ENCODE assay signal across 8 cellular contexts in the genomic region with DNA sequence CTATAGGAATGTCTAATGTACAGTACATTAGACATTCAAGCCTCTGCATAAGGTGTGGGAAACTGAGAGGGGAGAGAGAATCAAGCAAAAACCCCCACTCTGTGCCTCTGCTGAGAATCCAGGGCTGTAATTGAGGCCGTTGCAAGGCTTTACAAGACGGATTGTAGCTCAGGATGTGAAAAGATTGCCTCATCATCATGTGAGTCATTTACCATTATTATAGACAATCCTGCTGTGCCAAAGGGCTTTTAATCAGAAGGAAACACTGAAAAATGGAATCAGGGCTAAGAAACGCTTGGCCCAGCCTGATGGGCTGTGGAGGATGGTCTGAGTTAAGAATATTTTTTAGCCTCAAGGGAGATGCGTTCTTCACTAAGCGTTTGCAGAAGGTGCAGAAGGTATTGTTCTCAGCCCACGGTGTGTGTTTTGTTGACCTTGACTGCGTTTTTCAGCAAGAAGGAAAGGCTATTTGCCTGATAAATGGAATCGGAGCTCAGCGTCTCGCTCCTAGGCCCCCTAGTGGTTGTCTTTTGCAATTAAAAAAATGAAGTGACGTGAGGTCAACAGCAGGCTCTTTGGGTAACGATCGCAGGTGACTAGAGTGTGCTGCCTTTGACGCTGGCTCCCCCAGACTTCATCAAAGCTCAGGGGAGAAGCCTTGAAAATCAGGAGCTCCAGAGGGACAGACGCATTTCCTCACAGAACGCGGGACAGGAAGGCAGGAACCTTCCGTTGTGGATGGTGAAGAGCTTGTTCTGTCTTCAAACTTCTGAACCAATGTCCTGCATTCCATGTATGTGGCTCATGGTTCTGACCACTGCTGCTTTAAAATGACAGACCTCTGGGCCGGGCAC. TPM values are rescaled to one million over a fixed set of nuclear protein-coding genes. Genes with fewer than 3 reads are reported as not detected.
DNase-seq lines count a peak whose midpoint lies in the region; ATAC-seq and TF ChIP-seq lines count a peak whose summit lies in the region.

No MANE protein-coding gene starts in this region.

- peak; percentile 94 for TF ChIP-seq CTCF in RWPE2 (IDR thresholded peaks at IDR 0.05; ENCODE audit: poor library complexity, severe bottlenecking)
- TF ChIP-seq CTCF in brain (conservative IDR thresholded peaks at IDR 0.05), result peak; percentile 81 to 90

- peaks cover 24% of the 10 kb centered on the region for H3K4me1 ChIP-seq in RWPE2 (ENCODE audit: insufficient read depth, poor library complexity, severe bottlenecking)

- no peaks in the 10 kb centered on the region for H3K36me3 ChIP-seq in RWPE2 (ENCODE audit: low read depth)

- peak overlapping the region; percentile 18 for H3K4me3 ChIP-seq in RWPE2 (ENCODE audit: severe bottlenecking)

- H3K4me1 Mint-ChIP-seq in brain, result peaks cover 83% of the 10 kb centered on the region

- H3K4me3 Mint-ChIP-seq in brain, result peak overlapping the region; percentile 80 to 88 (median 84)

- H3K9me3 Mint-ChIP-seq in brain, result peaks cover 0 to 3% (median 0%) of the 10 kb centered on the region in 5 experiments

- no peaks in the 10 kb centered on the region for H3K27me3 ChIP-seq in RWPE2 (ENCODE audit: insufficient read depth, poor library complexity, severe bottlenecking)

- peak; percentile 75 for DNase-seq in GM03348 (ENCODE audit: low spot score)
- no peak for DNase-seq in RWPE2 (ENCODE audit: low spot score)
- DNase-seq in inferior parietal cortex (ENCODE audit: extremely low spot score), result peak; percentile 83
- peak; percentile 36 for DNase-seq in stimulated activated CD4-positive, alpha-beta T cell treated with anti-CD3 and anti-CD28 coated beads, Interleukin-12 subunit alpha, Interleukin-12 subunit beta, amount 100 ng/mL, for 4 hours
- no peak for DNase-seq in NCI-H2171 treated with DMSO at 0.1 percent for 48 hours (lab: John Stamatoyannopoulos, UW)
- no peak for DNase-seq in NCI-H1436 treated with DMSO at 0.1 percent for 48 hours (lab: John Stamatoyannopoulos, UW)

- no peaks in the 10 kb centered on the region for H3K9me3 ChIP-seq in RWPE2 (ENCODE audit: severe bottlenecking)

- H3K27me3 Mint-ChIP-seq in brain, result peaks cover 4% of the 10 kb centered on the region

- peak overlapping the region; percentile 98 to 100 (median 100) for H3K27ac Mint-ChIP-seq in brain

- peak overlapping the region; percentile 94 for H3K27ac ChIP-seq in RWPE2 (ENCODE audit: poor library complexity, severe bottlenecking)

- H3K36me3 Mint-ChIP-seq in brain, result no peaks in the 10 kb centered on the region

- peak; percentile 50 for ATAC-seq in HG02588 (IDR thresholded peaks at IDR 0.05; ENCODE audit: unreplicated experiment)
- ATAC-seq in RWPE2 (ENCODE audit: low read depth), result peak; percentile 83

RNA-seq across cellular contexts. Expression of a gene that starts 18.1 kb away (rescaled TPM):
- not detected for polyA plus RNA-seq in brain (ENCODE audit: insufficient read depth, low read depth, low replicate concordance)

Comparison
In these comparisons a context has a peak if more than half of its experiments do, and no peak if none do; other contexts are left out.
1. DNase-seq: peak in GM03348 (single experiment), inferior parietal cortex (single experiment) and stimulated activated CD4-positive, alpha-beta T cell treated with anti-CD3 and anti-CD28 coated beads, Interleukin-12 subunit alpha, Interleukin-12 subunit beta, amount 100 ng/mL, for 4 hours (single experiment); none in RWPE2 (single experiment), NCI-H2171 treated with DMSO at 0.1 percent for 48 hours (single experiment) and NCI-H1436 treated with DMSO at 0.1 percent for 48 hours (single experiment).